ENCODE assay signal across 1 cellular context in the genomic region with DNA sequence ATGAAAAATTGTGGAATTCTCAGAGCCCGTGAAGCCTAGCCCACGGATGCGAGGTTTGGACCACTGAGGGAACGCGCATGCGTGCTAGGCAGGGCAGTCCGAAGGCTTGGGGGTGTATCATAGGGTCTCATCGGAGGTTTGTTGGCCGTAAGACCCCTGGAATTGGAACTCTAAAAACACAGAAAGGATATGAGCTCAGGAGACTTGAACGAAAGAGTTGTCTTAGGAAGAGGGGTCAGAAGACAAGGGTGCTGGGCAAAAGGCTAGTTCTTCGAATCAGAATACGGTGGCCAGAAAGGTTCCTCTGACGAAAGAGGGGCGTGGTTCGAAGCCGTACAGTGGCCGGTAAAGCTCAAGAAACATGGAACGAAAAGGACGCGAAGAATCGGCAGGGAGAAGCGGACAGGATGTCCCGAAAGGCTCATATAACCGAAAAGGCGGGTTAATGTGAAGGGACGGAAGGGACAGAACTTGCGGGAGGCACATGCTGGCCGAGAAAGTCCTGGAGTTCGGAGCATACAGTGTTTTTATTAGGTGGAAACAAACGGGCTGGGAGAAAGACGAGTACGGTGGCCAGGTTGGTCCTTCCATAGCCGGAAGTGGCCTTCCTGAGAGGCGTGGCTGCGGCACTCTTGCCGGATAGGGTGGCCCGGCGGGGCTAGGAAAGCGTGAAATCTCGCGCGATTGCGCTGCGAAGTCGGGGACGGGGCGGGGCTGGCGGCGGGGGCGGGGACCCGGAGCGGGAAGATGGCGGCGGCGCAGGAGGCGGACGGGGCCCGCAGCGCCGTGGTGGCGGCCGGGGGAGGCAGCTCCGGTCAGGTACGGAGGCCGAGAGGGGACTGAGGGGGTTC.
TF ChIP-seq lines count a peak whose summit lies in the region.

A gene with protein sequence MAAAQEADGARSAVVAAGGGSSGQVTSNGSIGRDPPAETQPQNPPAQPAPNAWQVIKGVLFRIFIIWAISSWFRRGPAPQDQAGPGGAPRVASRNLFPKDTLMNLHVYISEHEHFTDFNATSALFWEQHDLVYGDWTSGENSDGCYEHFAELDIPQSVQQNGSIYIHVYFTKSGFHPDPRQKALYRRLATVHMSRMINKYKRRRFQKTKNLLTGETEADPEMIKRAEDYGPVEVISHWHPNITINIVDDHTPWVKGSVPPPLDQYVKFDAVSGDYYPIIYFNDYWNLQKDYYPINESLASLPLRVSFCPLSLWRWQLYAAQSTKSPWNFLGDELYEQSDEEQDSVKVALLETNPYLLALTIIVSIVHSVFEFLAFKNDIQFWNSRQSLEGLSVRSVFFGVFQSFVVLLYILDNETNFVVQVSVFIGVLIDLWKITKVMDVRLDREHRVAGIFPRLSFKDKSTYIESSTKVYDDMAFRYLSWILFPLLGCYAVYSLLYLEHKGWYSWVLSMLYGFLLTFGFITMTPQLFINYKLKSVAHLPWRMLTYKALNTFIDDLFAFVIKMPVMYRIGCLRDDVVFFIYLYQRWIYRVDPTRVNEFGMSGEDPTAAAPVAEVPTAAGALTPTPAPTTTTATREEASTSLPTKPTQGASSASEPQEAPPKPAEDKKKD (plus strand): TSS at position 732 of the 851 bp plus-strand sequence. CDS start 16 bp downstream, at position 748.

TF ChIP-seq in HepG2, 621 proteins besides CTCF, POLR2A, EP300 and RAD21 (continued from another document and continues in another):
- TF ChIP-seq, protein P1, sequence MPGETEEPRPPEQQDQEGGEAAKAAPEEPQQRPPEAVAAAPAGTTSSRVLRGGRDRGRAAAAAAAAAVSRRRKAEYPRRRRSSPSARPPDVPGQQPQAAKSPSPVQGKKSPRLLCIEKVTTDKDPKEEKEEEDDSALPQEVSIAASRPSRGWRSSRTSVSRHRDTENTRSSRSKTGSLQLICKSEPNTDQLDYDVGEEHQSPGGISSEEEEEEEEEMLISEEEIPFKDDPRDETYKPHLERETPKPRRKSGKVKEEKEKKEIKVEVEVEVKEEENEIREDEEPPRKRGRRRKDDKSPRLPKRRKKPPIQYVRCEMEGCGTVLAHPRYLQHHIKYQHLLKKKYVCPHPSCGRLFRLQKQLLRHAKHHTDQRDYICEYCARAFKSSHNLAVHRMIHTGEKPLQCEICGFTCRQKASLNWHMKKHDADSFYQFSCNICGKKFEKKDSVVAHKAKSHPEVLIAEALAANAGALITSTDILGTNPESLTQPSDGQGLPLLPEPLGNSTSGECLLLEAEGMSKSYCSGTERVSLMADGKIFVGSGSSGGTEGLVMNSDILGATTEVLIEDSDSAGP (CRISPR knock-in tag; IDR thresholded peaks at IDR 0.05; ENCODE audit: borderline replicate concordance): peak; percentile 74; the same call in 1 of the 2 replicates
- peak; percentile 37 for TF ChIP-seq SKI (IDR thresholded peaks at IDR 0.05; ENCODE audit: partially characterized antibody)
- TF ChIP-seq KLF11 (CRISPR knock-in tag; IDR thresholded peaks at IDR 0.05): 0 out of 2 replicates have a peak, but pooled peaks have one; percentile 35
- TF ChIP-seq GABPB1 (CRISPR knock-in tag; IDR thresholded peaks at IDR 0.05): peak; percentile 92
- TF ChIP-seq RBFOX2 (IDR thresholded peaks at IDR 0.05; ENCODE audit: low read depth, low read length): peak; percentile 89
- TF ChIP-seq ZNF780A (CRISPR knock-in tag; IDR thresholded peaks at IDR 0.05): no peak
- 0 out of 2 replicates have a peak, but pooled peaks have one; percentile 24 for TF ChIP-seq RFXANK (CRISPR knock-in tag; IDR thresholded peaks at IDR 0.05)
- TF ChIP-seq, protein P2, sequence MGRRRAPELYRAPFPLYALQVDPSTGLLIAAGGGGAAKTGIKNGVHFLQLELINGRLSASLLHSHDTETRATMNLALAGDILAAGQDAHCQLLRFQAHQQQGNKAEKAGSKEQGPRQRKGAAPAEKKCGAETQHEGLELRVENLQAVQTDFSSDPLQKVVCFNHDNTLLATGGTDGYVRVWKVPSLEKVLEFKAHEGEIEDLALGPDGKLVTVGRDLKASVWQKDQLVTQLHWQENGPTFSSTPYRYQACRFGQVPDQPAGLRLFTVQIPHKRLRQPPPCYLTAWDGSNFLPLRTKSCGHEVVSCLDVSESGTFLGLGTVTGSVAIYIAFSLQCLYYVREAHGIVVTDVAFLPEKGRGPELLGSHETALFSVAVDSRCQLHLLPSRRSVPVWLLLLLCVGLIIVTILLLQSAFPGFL (CRISPR knock-in tag; IDR thresholded peaks at IDR 0.05): no peak
- TF ChIP-seq ASH2L (IDR thresholded peaks at IDR 0.05; ENCODE audit: insufficient read length, low read depth, low read length): peak; percentile 97
- TF ChIP-seq, protein P3, sequence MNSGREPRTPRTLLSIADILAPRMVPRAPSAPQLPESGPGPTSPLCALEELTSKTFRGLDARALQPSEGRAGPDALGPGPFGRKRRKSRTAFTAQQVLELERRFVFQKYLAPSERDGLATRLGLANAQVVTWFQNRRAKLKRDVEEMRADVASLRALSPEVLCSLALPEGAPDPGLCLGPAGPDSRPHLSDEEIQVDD (CRISPR knock-in tag; IDR thresholded peaks at IDR 0.05; ENCODE audit: borderline replicate concordance): no peak
- TF ChIP-seq, protein P4, sequence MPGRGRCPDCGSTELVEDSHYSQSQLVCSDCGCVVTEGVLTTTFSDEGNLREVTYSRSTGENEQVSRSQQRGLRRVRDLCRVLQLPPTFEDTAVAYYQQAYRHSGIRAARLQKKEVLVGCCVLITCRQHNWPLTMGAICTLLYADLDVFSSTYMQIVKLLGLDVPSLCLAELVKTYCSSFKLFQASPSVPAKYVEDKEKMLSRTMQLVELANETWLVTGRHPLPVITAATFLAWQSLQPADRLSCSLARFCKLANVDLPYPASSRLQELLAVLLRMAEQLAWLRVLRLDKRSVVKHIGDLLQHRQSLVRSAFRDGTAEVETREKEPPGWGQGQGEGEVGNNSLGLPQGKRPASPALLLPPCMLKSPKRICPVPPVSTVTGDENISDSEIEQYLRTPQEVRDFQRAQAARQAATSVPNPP (CRISPR knock-in tag; IDR thresholded peaks at IDR 0.05): no peak
- TF ChIP-seq, protein P5, sequence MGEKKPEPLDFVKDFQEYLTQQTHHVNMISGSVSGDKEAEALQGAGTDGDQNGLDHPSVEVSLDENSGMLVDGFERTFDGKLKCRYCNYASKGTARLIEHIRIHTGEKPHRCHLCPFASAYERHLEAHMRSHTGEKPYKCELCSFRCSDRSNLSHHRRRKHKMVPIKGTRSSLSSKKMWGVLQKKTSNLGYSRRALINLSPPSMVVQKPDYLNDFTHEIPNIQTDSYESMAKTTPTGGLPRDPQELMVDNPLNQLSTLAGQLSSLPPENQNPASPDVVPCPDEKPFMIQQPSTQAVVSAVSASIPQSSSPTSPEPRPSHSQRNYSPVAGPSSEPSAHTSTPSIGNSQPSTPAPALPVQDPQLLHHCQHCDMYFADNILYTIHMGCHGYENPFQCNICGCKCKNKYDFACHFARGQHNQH (CRISPR knock-in tag; IDR thresholded peaks at IDR 0.05): peak; percentile 63; the same call in 1 of the 2 replicates
- TF ChIP-seq JUND (CRISPR knock-in tag; IDR thresholded peaks at IDR 0.05): no peak
- TF ChIP-seq, protein P6, sequence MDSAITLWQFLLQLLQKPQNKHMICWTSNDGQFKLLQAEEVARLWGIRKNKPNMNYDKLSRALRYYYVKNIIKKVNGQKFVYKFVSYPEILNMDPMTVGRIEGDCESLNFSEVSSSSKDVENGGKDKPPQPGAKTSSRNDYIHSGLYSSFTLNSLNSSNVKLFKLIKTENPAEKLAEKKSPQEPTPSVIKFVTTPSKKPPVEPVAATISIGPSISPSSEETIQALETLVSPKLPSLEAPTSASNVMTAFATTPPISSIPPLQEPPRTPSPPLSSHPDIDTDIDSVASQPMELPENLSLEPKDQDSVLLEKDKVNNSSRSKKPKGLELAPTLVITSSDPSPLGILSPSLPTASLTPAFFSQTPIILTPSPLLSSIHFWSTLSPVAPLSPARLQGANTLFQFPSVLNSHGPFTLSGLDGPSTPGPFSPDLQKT (CRISPR knock-in tag; IDR thresholded peaks at IDR 0.05; ENCODE audit: borderline replicate concordance): peak; percentile 60; the same call in 1 of the 2 replicates
- TF ChIP-seq CBX1 (IDR thresholded peaks at IDR 0.05; ENCODE audit: low read depth): peak; percentile 80
- TF ChIP-seq MAFK (conservative IDR thresholded peaks at IDR 0.05 in 1 of 2, IDR thresholded peaks at IDR 0.05 in 1 of 2; ENCODE audit: low read length in 2 of 2): no peak
- TF ChIP-seq RFXAP (CRISPR knock-in tag; IDR thresholded peaks at IDR 0.05; ENCODE audit: borderline replicate concordance): 0 out of 2 replicates have a peak, but pooled peaks have one; percentile 37
- TF ChIP-seq HOXA3 (CRISPR knock-in tag; IDR thresholded peaks at IDR 0.05): peak; percentile 76; the same call in 1 of the 2 replicates
- TF ChIP-seq GTF3A (CRISPR knock-in tag; conservative IDR thresholded peaks at IDR 0.05): 0 out of 2 replicates have a peak, but pooled peaks have one; percentile 15
- peak; percentile 71; the same call in 1 of the 2 replicates for TF ChIP-seq ZNF235 (CRISPR knock-in tag; IDR thresholded peaks at IDR 0.05; ENCODE audit: borderline replicate concordance)
- no peak for TF ChIP-seq RELA (CRISPR knock-in tag; IDR thresholded peaks at IDR 0.05)
- TF ChIP-seq THYN1 (CRISPR knock-in tag; IDR thresholded peaks at IDR 0.05; ENCODE audit: borderline replicate concordance, low read depth): no peak
- peak; percentile 92; the same call in 1 of the 2 replicates for TF ChIP-seq SNAI1 (CRISPR knock-in tag; IDR thresholded peaks at IDR 0.05; ENCODE audit: borderline replicate concordance)
- no peak; the same call in 1 of the 2 replicates for TF ChIP-seq PAF1 (CRISPR knock-in tag; IDR thresholded peaks at IDR 0.05)
- TF ChIP-seq CREM (IDR thresholded peaks at IDR 0.05): peak; percentile 91
- TF ChIP-seq CREM (CRISPR knock-in tag; IDR thresholded peaks at IDR 0.05): no peak
- TF ChIP-seq HES4 (CRISPR knock-in tag; IDR thresholded peaks at IDR 0.05; ENCODE audit: borderline replicate concordance): no peak; the same call in 1 of the 2 replicates
- peak; percentile 86 for TF ChIP-seq XRCC5 (optimal IDR thresholded peaks at IDR 0.05; ENCODE audit: low read length)
- no peak for TF ChIP-seq HOXD1 (CRISPR knock-in tag; IDR thresholded peaks at IDR 0.05)
- TF ChIP-seq CBX5 (CRISPR knock-in tag; IDR thresholded peaks at IDR 0.05; ENCODE audit: borderline replicate concordance): no peak
- no peak for TF ChIP-seq MXD4 (CRISPR knock-in tag; IDR thresholded peaks at IDR 0.05)
- TF ChIP-seq ZNF549 (CRISPR knock-in tag; IDR thresholded peaks at IDR 0.05): no peak
- TF ChIP-seq, protein P7, sequence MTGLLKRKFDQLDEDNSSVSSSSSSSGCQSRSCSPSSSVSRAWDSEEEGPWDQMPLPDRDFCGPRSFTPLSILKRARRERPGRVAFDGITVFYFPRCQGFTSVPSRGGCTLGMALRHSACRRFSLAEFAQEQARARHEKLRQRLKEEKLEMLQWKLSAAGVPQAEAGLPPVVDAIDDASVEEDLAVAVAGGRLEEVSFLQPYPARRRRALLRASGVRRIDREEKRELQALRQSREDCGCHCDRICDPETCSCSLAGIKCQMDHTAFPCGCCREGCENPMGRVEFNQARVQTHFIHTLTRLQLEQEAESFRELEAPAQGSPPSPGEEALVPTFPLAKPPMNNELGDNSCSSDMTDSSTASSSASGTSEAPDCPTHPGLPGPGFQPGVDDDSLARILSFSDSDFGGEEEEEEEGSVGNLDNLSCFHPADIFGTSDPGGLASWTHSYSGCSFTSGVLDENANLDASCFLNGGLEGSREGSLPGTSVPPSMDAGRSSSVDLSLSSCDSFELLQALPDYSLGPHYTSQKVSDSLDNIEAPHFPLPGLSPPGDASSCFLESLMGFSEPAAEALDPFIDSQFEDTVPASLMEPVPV (CRISPR knock-in tag; IDR thresholded peaks at IDR 0.05): 0 out of 2 replicates have a peak, but pooled peaks have one; percentile 76
- 0 out of 2 replicates have a peak, but pooled peaks have one; percentile 80 for TF ChIP-seq ZNF557 (CRISPR knock-in tag; IDR thresholded peaks at IDR 0.05)
- TF ChIP-seq NFKB2 (CRISPR knock-in tag; IDR thresholded peaks at IDR 0.05; ENCODE audit: borderline replicate concordance): 0 out of 2 replicates have a peak, but pooled peaks have one; percentile 22
- TF ChIP-seq, protein P8, sequence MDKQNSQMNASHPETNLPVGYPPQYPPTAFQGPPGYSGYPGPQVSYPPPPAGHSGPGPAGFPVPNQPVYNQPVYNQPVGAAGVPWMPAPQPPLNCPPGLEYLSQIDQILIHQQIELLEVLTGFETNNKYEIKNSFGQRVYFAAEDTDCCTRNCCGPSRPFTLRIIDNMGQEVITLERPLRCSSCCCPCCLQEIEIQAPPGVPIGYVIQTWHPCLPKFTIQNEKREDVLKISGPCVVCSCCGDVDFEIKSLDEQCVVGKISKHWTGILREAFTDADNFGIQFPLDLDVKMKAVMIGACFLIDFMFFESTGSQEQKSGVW (CRISPR knock-in tag; IDR thresholded peaks at IDR 0.05; ENCODE audit: borderline replicate concordance): no peak
- no peak for TF ChIP-seq ZNF282 (IDR thresholded peaks at IDR 0.05; ENCODE audit: partially characterized antibody)
- TF ChIP-seq, protein P9, sequence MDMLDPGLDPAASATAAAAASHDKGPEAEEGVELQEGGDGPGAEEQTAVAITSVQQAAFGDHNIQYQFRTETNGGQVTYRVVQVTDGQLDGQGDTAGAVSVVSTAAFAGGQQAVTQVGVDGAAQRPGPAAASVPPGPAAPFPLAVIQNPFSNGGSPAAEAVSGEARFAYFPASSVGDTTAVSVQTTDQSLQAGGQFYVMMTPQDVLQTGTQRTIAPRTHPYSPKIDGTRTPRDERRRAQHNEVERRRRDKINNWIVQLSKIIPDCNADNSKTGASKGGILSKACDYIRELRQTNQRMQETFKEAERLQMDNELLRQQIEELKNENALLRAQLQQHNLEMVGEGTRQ (IDR thresholded peaks at IDR 0.05; ENCODE audit: low read depth, low read length): 0 out of 2 replicates have a peak, but pooled peaks have one; percentile 23
- TF ChIP-seq, protein P9 (CRISPR knock-in tag; IDR thresholded peaks at IDR 0.05; ENCODE audit: borderline replicate concordance): no peak
- TF ChIP-seq STAG1 (CRISPR knock-in tag; IDR thresholded peaks at IDR 0.05): 0 out of 2 replicates have a peak, but pooled peaks have one; percentile 7
- 0 out of 2 replicates have a peak, but pooled peaks have one; percentile 24 for TF ChIP-seq KLF6 (CRISPR knock-in tag; IDR thresholded peaks at IDR 0.05)
- TF ChIP-seq ZNF326 (CRISPR knock-in tag; IDR thresholded peaks at IDR 0.05; ENCODE audit: borderline replicate concordance): no peak
- TF ChIP-seq SCMH1 (CRISPR knock-in tag; IDR thresholded peaks at IDR 0.05; ENCODE audit: borderline replicate concordance): no peak
- TF ChIP-seq ZNF496 (CRISPR knock-in tag; IDR thresholded peaks at IDR 0.05; ENCODE audit: insufficient replicate concordance): no peak
- no peak for TF ChIP-seq ZNF644 (CRISPR knock-in tag; IDR thresholded peaks at IDR 0.05; ENCODE audit: low read depth)
- peak; percentile 84 for TF ChIP-seq ZNF350 (CRISPR knock-in tag; IDR thresholded peaks at IDR 0.05; ENCODE audit: borderline replicate concordance, low read depth)
- TF ChIP-seq ZNF605 (CRISPR knock-in tag; IDR thresholded peaks at IDR 0.05): peak; percentile 74
